In genomic region chr17:74393323-74393942, GRCh38 we compare ENCODE assay signal across 1 cellular context.
TF ChIP-seq lines count a peak whose summit lies in the region.

No MANE protein-coding gene starts in this region.

TF ChIP-seq in HepG2, 621 proteins besides CTCF, POLR2A, EP300 and RAD21:
- no peak for TF ChIP-seq CC2D1A (CRISPR knock-in tag; IDR thresholded peaks at IDR 0.05)
- 0 out of 2 replicates have a peak, but pooled peaks have one; percentile 25 for TF ChIP-seq SNAPC4 (CRISPR knock-in tag; IDR thresholded peaks at IDR 0.05)
- no peak for TF ChIP-seq TBX2 (CRISPR knock-in tag; IDR thresholded peaks at IDR 0.05; ENCODE audit: borderline replicate concordance)
- TF ChIP-seq ATRX (CRISPR knock-in tag; IDR thresholded peaks at IDR 0.05; ENCODE audit: borderline replicate concordance): no peak
- TF ChIP-seq TCF12 (IDR thresholded peaks at IDR 0.05): no peak
- no peak for TF ChIP-seq TCF12 (CRISPR knock-in tag; IDR thresholded peaks at IDR 0.05)
